ENCODE assay signal across 8 cellular contexts in the genomic region with DNA sequence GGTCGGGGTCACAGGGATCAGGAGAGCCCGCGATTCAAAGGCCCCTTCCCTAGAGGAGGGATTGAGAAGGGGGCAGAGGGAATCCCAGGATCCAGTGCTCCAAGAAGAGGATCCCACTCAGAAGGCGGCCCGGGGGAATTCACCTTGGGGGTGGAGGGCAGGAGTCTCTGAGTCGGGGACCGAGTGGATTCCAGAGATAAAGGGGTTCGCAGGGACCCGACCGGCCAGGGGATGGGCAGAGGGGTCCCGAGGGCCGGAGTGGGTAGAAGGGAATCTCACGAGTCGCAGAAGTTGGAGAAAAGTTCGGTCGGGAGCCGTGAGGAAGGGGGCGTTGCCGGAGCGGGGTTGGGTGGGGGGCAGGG. TPM values are rescaled to one million over a fixed set of nuclear protein-coding genes. Genes with fewer than 3 reads are reported as not detected.
A peak's percentile ranks its signal among the peaks of the same experiment; 100 is the strongest.
DNase-seq lines count a peak whose midpoint lies in the region; ATAC-seq, FAIRE-seq and TF ChIP-seq lines count a peak whose summit lies in the region.

No MANE protein-coding gene starts in this region.

- H3K36me3 Mint-ChIP-seq in mesothelial cell of epicardium: peaks cover 5% of the 10 kb centered on the region

- H3K4me2 ChIP-seq in A549: peak overlapping the region; percentile 98
- peak overlapping the region; percentile 85 for H3K4me2 ChIP-seq in IMR-90 (ENCODE audit: low read depth, low read length)

- ATAC-seq in A549 (peak; percentile 0 to 8; a peak in 3 of 6 replicates), IMR-90 (ENCODE audit: low read depth) (peak; percentile 4), HG02759 (IDR thresholded peaks at IDR 0.05; ENCODE audit: unreplicated experiment) (no peak)

- peak overlapping the region; percentile 63 for H3K4ac ChIP-seq in IMR-90 (ENCODE audit: low read depth, low read length)

- TF ChIP-seq CTCF in A549 (IDR thresholded peaks at IDR 0.05) (no peak), IMR-90 (conservative IDR thresholded peaks at IDR 0.05; ENCODE audit: low read depth, low read length) (no peak), cardiac fibroblast (IDR thresholded peaks at IDR 0.05; ENCODE audit: low read depth, low read length) (no peak), mesothelial cell of epicardium (IDR thresholded peaks at IDR 0.05; ENCODE audit: unreplicated experiment) (no peak)

- CTCF ChIA-PET in A549 (lab: Yijun Ruan, JAX): interaction anchor here (1.2 to 8.7 kb wide), 4 partner anchors 13 to 103 kb away, joined by 5 to 102 read pairs (median 50); no protein-coding TSS in a partner anchor
- CTCF ChIA-PET in IMR-90 (lab: Yijun Ruan, JAX): no interaction called here

- H3K4me3 ChIP-seq in A549 (peak overlapping the region; percentile 88), IMR-90 (ENCODE audit: insufficient read depth, low read depth, low read length) (peak overlapping the region; percentile 93), cardiac fibroblast (replicated peaks in 1 of 2; ENCODE audit: low read depth in 2 of 2, low read length in 2 of 2) (peak overlapping the region; percentile 73 to 81)

- H3K27ac ChIP-seq in A549: peak overlapping the region; percentile 84 to 90
- H3K27ac ChIP-seq in IMR-90 (ENCODE audit: insufficient read depth, low read length): peak overlapping the region; percentile 87

- H3K9me3 ChIP-seq in A549 (no peaks in the 10 kb centered on the region), IMR-90 (ENCODE audit: control insufficient read depth, insufficient read depth, low read length) (no peaks in the 10 kb centered on the region)

- H3K27me3 ChIP-seq in IMR-90 (ENCODE audit: control insufficient read depth, insufficient read depth, low read length): no peaks in the 10 kb centered on the region

- H2AFZ ChIP-seq in IMR-90 (replicated peaks; ENCODE audit: low read length, poor library complexity): peak overlapping the region; percentile 86

- no peaks in the 10 kb centered on the region for H3K9me3 Mint-ChIP-seq in mesothelial cell of epicardium

- TF ChIP-seq RAD21 in A549 (conservative IDR thresholded peaks at IDR 0.05 in 1 of 2, IDR thresholded peaks at IDR 0.05 in 1 of 2) (no peak), IMR-90 (IDR thresholded peaks at IDR 0.05; ENCODE audit: low read length) (no peak)

- no peak overlapping the region; the same call in 1 of the 2 replicates for H3K23ac ChIP-seq in IMR-90 (ENCODE audit: low read depth, low read length)

- 0 out of 2 replicates have a peak overlapping the region, but pooled peaks have one; percentile 4 for H3K14ac ChIP-seq in IMR-90 (replicated peaks; ENCODE audit: low read depth, low read length)

- dilution Hi-C loops in IMR-90 (cut with HindIII; ENCODE audit: low sequenced_read_pairs, unreplicated experiment): no loop called here

- TF ChIP-seq POLR2A in A549 (IDR thresholded peaks at IDR 0.05; ENCODE audit: low read length) (no peak), IMR-90 (IDR thresholded peaks at IDR 0.05; ENCODE audit: low read depth, low read length) (no peak), H54 (IDR thresholded peaks at IDR 0.05; ENCODE audit: low read depth, low read length) (no peak), GM12891 (IDR thresholded peaks at IDR 0.05; ENCODE audit: low read depth, low read length) (no peak)

- peaks cover 17% of the 10 kb centered on the region for H3K4me1 Mint-ChIP-seq in mesothelial cell of epicardium

- FAIRE-seq in A549 (lab: Jason Lieb, UNC) (no peak), H54 (lab: Jason Lieb, UNC) (no peak), GM12891 (lab: Jason Lieb, UNC) (no peak)

- H2BK20ac ChIP-seq in IMR-90 (ENCODE audit: low read depth, low read length): no peak overlapping the region

- H3K56ac ChIP-seq in IMR-90 (ENCODE audit: extremely low read depth, insufficient read depth, low read length): peak overlapping the region; percentile 4; the same call in 1 of the 2 replicates

- H2AK5ac ChIP-seq in IMR-90 (ENCODE audit: low read depth, low read length): no peak overlapping the region; the same call in 1 of the 2 replicates

- H3K36me3 ChIP-seq in IMR-90 (ENCODE audit: control insufficient read depth, insufficient read depth, low read length): peaks cover 17% of the 10 kb centered on the region

- no peaks in the 10 kb centered on the region for H3K27me3 Mint-ChIP-seq in mesothelial cell of epicardium (ENCODE audit: low read depth)

- BruUV-seq in IMR-90 (replicated peaks; lab: Mats Ljungman, UMichigan): TSS peak; percentile 58

- peak overlapping the region in 1 of 2 experiments; percentile 40; a peak in 2 of 4 replicates for H4K8ac ChIP-seq in IMR-90 (ENCODE audit: low read depth in 2 of 2, low read length in 2 of 2)

- no peak overlapping the region for H4K5ac ChIP-seq in IMR-90 (ENCODE audit: low read depth, low read length)

- intact Hi-C loops in IMR-90 (cut with micrococcal nuclease): no loop called here

- WGBS in A549 (ENCODE audit: missing lambda C conversion rate): 2% methylated on average over 18 of the region's 20 CpGs
- WGBS in IMR-90 (ENCODE audit: extremely low coverage in 2 of 2, insufficient read length in 1 of 2), 2 experiments: 0% methylated on average over 4 of the region's 20 CpGs; no CpG with 5 or more reads in 1 of the 2 experiments

- TF ChIP-seq EP300 in A549 (IDR thresholded peaks at IDR 0.05): no peak

- H3K4me1 ChIP-seq in A549 (peaks cover 25% of the 10 kb centered on the region), IMR-90 (ENCODE audit: control insufficient read depth, insufficient read depth, low read length) (peaks cover 7% of the 10 kb centered on the region)

- H2BK5ac ChIP-seq in IMR-90 (ENCODE audit: low read depth, low read length, poor library complexity, severe bottlenecking): peak overlapping the region; percentile 7

- peak overlapping the region; percentile 92 for H3K4me3 Mint-ChIP-seq in mesothelial cell of epicardium

- no peak overlapping the region for H4K91ac ChIP-seq in IMR-90 (ENCODE audit: insufficient read depth, low read depth, low read length)

- H2BK15ac ChIP-seq in IMR-90 (ENCODE audit: low read depth, low read length): no peak overlapping the region

- DNase-seq in A549 (ENCODE audit: low read depth in 1 of 2, low spot score in 1 of 2): peak in 1 of 2 experiments; percentile 47
- DNase-seq in IMR-90: no peak
- no peak for DNase-seq in cardiac fibroblast (ENCODE audit: low read depth in 2 of 2)
- DNase-seq in mesothelial cell of epicardium (ENCODE audit: low spot score in 2 of 2, unreplicated experiment in 2 of 2): peak in 1 of 2 experiments; percentile 47
- DNase-seq in H54 (ENCODE audit: insufficient read length, low spot score): no peak
- DNase-seq in AML-193 (lab: John Stamatoyannopoulos, UW): no peak
- no peak for DNase-seq in GM12891 (ENCODE audit: insufficient read length, low spot score)

- no peak overlapping the region for H2BK120ac ChIP-seq in IMR-90 (ENCODE audit: low read depth, low read length)

- H3K27ac Mint-ChIP-seq in mesothelial cell of epicardium: peak overlapping the region; percentile 93

- peaks cover 6% of the 10 kb centered on the region for H4K20me1 ChIP-seq in IMR-90 (ENCODE audit: insufficient read depth, low read length)

- in situ Hi-C loops in IMR-90 (cut with MboI; ENCODE audit: low sequenced_read_pairs): no loop called here

- POLR2A ChIA-PET in A549 (lab: Yijun Ruan, JAX): interaction anchor here (0.5 to 1.3 kb wide), 2 partner anchors 12 to 370 kb away, joined by 3 read pairs; no protein-coding TSS in a partner anchor
- POLR2A ChIA-PET in IMR-90 (lab: Charles Lee; ENCODE audit: unreplicated experiment): interaction anchor here (0.7 kb wide), 1 partner anchor 140 kb away, joined by 8 read pairs; no protein-coding TSS in a partner anchor

- H3K9ac ChIP-seq in IMR-90 (ENCODE audit: low read depth, low read length): peak overlapping the region; percentile 92

- H3K79me1 ChIP-seq in IMR-90 (ENCODE audit: low read depth in 1 of 2, low read length in 2 of 2): peaks cover 6 to 54% of the 10 kb centered on the region in 2 experiments

- H3K18ac ChIP-seq in IMR-90 (ENCODE audit: low read depth, low read length): no peak overlapping the region; the same call in 1 of the 2 replicates

- no peaks in the 10 kb centered on the region for H3K9me1 ChIP-seq in IMR-90 (ENCODE audit: insufficient read depth, low read length)

- H2AK9ac ChIP-seq in IMR-90 (replicated peaks; ENCODE audit: low read depth, low read length, poor library complexity): peak overlapping the region; percentile 59

RNA-seq across cellular contexts. Expression of a gene that starts 0.3 kb away (rescaled TPM):
- polyA plus RNA-seq in A549 (2011; rRNA removed): 8.3 and 10.4 TPM in 2 replicates
- 20.7 and 21.5 TPM in 2 replicates for polyA plus RNA-seq in A549 (2012; cell fraction: cytosol; rRNA removed)
- 43.5 and 59.2 TPM in 2 replicates for polyA plus RNA-seq in A549 (2012; cell fraction: nucleus; rRNA removed)
- 21.7 to 25.8 TPM (median 24.6 TPM) in 3 replicates for polyA plus RNA-seq in A549 (2017; fragmentation: RNase III; extraction: RNeasy Plus Mini Kit Qiagen cat#74134 plus additional on column Dnase treatment)
- polyA minus RNA-seq in A549 (2011; rRNA and poly(A)+ RNA removed): 22.8 and 23.8 TPM in 2 replicates
- total RNA-seq in IMR-90 (2012; rRNA removed): 9.9 and 10.0 TPM in 2 replicates
- 18.8 and 19.6 TPM in 2 replicates for polyA plus RNA-seq in IMR-90 (2012; rRNA removed)
- 8.8 and 25.6 TPM in 2 replicates for polyA plus RNA-seq in IMR-90 (2012; cell fraction: cytosol; rRNA removed)
- polyA plus RNA-seq in IMR-90 (2012; cell fraction: nucleus; rRNA removed; ENCODE audit: low replicate concordance): 44.4 and 97.9 TPM in 2 replicates
- total RNA-seq in mesothelial cell of epicardium: 73.7 to 75.9 TPM (median 74.7 TPM) in 3 replicates
- polyA plus RNA-seq in GM12891 (2012; ENCODE audit: low read depth, missing spikeins): 48.0 TPM

RNA-seq across cellular contexts. Expression of a gene that starts 29.2 kb away (rescaled TPM):
- 14.7 and 16.4 TPM in 2 replicates for polyA plus RNA-seq in A549 (2011; rRNA removed)
- polyA plus RNA-seq in A549 (2012; cell fraction: cytosol; rRNA removed): 23.9 and 34.0 TPM in 2 replicates
- polyA plus RNA-seq in A549 (2012; cell fraction: nucleus; rRNA removed): 75.2 and 82.8 TPM in 2 replicates
- polyA plus RNA-seq in A549 (2017; fragmentation: RNase III; extraction: RNeasy Plus Mini Kit Qiagen cat#74134 plus additional on column Dnase treatment): 18.4 to 20.2 TPM (median 18.8 TPM) in 3 replicates
- polyA minus RNA-seq in A549 (2011; rRNA and poly(A)+ RNA removed): 10.6 and 13.3 TPM in 2 replicates
- 5.8 and 6.1 TPM in 2 replicates for total RNA-seq in IMR-90 (2012; rRNA removed)
- 25.3 and 28.5 TPM in 2 replicates for polyA plus RNA-seq in IMR-90 (2012; rRNA removed)
- 22.3 and 36.1 TPM in 2 replicates for polyA plus RNA-seq in IMR-90 (2012; cell fraction: cytosol; rRNA removed)
- 50.3 and 64.5 TPM in 2 replicates for polyA plus RNA-seq in IMR-90 (2012; cell fraction: nucleus; rRNA removed; ENCODE audit: low replicate concordance)
- total RNA-seq in mesothelial cell of epicardium: 34.3 to 40.6 TPM (median 37.0 TPM) in 3 replicates
- 7.9 TPM for polyA plus RNA-seq in GM12891 (2012; ENCODE audit: low read depth, missing spikeins)

RNA-seq across cellular contexts. Expression of a gene that starts 29.6 kb away (rescaled TPM):
- polyA plus RNA-seq in A549 (2011; rRNA removed) (62.8 and 66.2 TPM in 2 replicates), A549 (2017; fragmentation: RNase III; extraction: RNeasy Plus Mini Kit Qiagen cat#74134 plus additional on column Dnase treatment) (70.0 to 72.9 TPM (median 71.0 TPM) in 3 replicates), IMR-90 (2012; rRNA removed) (112 and 127 TPM in 2 replicates)
- 192 and 270 TPM in 2 replicates for polyA plus RNA-seq in A549 (2012; cell fraction: cytosol; rRNA removed)
- 380 and 588 TPM in 2 replicates for polyA plus RNA-seq in A549 (2012; cell fraction: nucleus; rRNA removed)
- polyA minus RNA-seq in A549 (2011; rRNA and poly(A)+ RNA removed): 65.2 and 89.1 TPM in 2 replicates
- total RNA-seq in IMR-90 (2012; rRNA removed) (36.7 and 37.8 TPM in 2 replicates), mesothelial cell of epicardium (122 to 126 TPM (median 124 TPM) in 3 replicates)
- 111 and 127 TPM in 2 replicates for polyA plus RNA-seq in IMR-90 (2012; cell fraction: cytosol; rRNA removed)
- polyA plus RNA-seq in IMR-90 (2012; cell fraction: nucleus; rRNA removed; ENCODE audit: low replicate concordance): 158 and 365 TPM in 2 replicates
- polyA plus RNA-seq in GM12891 (2012; ENCODE audit: low read depth, missing spikeins): 27.3 TPM

RNA-seq across cellular contexts. Expression of a gene that starts 55.7 kb away (rescaled TPM):
- polyA plus RNA-seq in A549 (2011; rRNA removed) (0.13 and 0.36 TPM in 2 replicates), A549 (2017; fragmentation: RNase III; extraction: RNeasy Plus Mini Kit Qiagen cat#74134 plus additional on column Dnase treatment) (0.14 to 0.33 TPM (median 0.32 TPM) in 3 replicates), IMR-90 (2012; rRNA removed) (4.9 and 5.7 TPM in 2 replicates)
- polyA plus RNA-seq in A549 (2012; cell fraction: cytosol; rRNA removed): 0.22 and 0.32 TPM in 2 replicates
- 0.26 and 0.31 TPM in 2 replicates for polyA plus RNA-seq in A549 (2012; cell fraction: nucleus; rRNA removed)
- polyA minus RNA-seq in A549 (2011; rRNA and poly(A)+ RNA removed): 0.10 and 0.29 TPM in 2 replicates
- total RNA-seq in IMR-90 (2012; rRNA removed) (1.6 and 1.9 TPM in 2 replicates), mesothelial cell of epicardium (48.4 to 50.4 TPM (median 48.8 TPM) in 3 replicates)
- polyA plus RNA-seq in IMR-90 (2012; cell fraction: cytosol; rRNA removed): 3.0 and 6.6 TPM in 2 replicates
- polyA plus RNA-seq in IMR-90 (2012; cell fraction: nucleus; rRNA removed; ENCODE audit: low replicate concordance): 6.5 and 7.5 TPM in 2 replicates
- polyA plus RNA-seq in GM12891 (2012; ENCODE audit: low read depth, missing spikeins): 1.7 TPM
